In genomic region chr5:95858023-95858461, GRCh38 we compare ENCODE assay signal across 8 cellular contexts. TPM values are rescaled to one million over a fixed set of nuclear protein-coding genes. Genes with fewer than 3 reads are reported as not detected.
DNase-seq lines count a peak whose midpoint lies in the region; ATAC-seq, FAIRE-seq and TF ChIP-seq lines count a peak whose summit lies in the region.
"Had no signal": no experiment of that assay in that cellular context is flagged by ENCODE, and none has a peak within 500 bp of the region (broad histone marks: within the 10 kb centered on the region; RNA-seq: fewer than 3 reads in every experiment).

No MANE protein-coding gene starts in this region.

- H3K27ac ChIP-seq in substantia nigra (ENCODE audit: low read depth, low read length, poor library complexity, severe bottlenecking) = peak overlapping the region; percentile 90

- ATAC-seq in left lobe of liver (peak; percentile 1), HG02759 (IDR thresholded peaks at IDR 0.05; ENCODE audit: unreplicated experiment) (no peak)
- ATAC-seq in stimulated activated naive B cell treated with anti-CD40 and anti-IgM and Interleukin-4, amounts not matched to agents 10 μg/mL and 1 μg/mL and 100 μg/mL, for 72 hours (replicated peaks) = no peak

- DNase-seq in HTR-8/SVneo (ENCODE audit: insufficient read length, low spot score) (peak; percentile 48), left lobe of liver (ENCODE audit: low spot score) (no peak), substantia nigra (lab: John Stamatoyannopoulos, UW) (peak in 20 of 49 donors; percentile 11 to 63 (median 32)), NCI-H2171 treated with DMSO at 0.1 percent for 48 hours (lab: John Stamatoyannopoulos, UW) (no peak)
- DNase-seq in stimulated activated naive B cell treated with anti-CD40 and anti-IgM and Interleukin-4, amounts not matched to agents 10 μg/mL and 1 μg/mL and 100 μg/mL, for 72 hours = no peak

- H3K36me3 Mint-ChIP-seq in brain = no peaks in the 10 kb centered on the region
- H3K36me3 Mint-ChIP-seq in stimulated activated naive B cell treated with anti-CD40 and anti-IgM and Interleukin-4, amounts not matched to agents 10 μg/mL and 1 μg/mL and 100 μg/mL, for 72 hours = no peaks in the 10 kb centered on the region
- H3K36me3 Mint-ChIP-seq: activated naive CD4-positive, alpha-beta T cell treated with anti-CD3 and anti-CD28 coated beads, Interleukin-2, amount 50 U/mL, for 24 hours had no signal

- H3K9me3 Mint-ChIP-seq in brain = peaks cover 0 to 4% (median 0%) of the 10 kb centered on the region in 5 experiments
- H3K9me3 Mint-ChIP-seq in stimulated activated naive B cell treated with anti-CD40 and anti-IgM and Interleukin-4, amounts not matched to agents 10 μg/mL and 1 μg/mL and 100 μg/mL, for 72 hours = no peaks in the 10 kb centered on the region
- H3K9me3 Mint-ChIP-seq: activated naive CD4-positive, alpha-beta T cell treated with anti-CD3 and anti-CD28 coated beads, Interleukin-2, amount 50 U/mL, for 24 hours had no signal

- H3K27ac Mint-ChIP-seq in brain = peak overlapping the region; percentile 15 to 87 (median 52)
- no peak overlapping the region for H3K27ac Mint-ChIP-seq in stimulated activated naive B cell treated with anti-CD40 and anti-IgM and Interleukin-4, amounts not matched to agents 10 μg/mL and 1 μg/mL and 100 μg/mL, for 72 hours

- H3K4me1 Mint-ChIP-seq in brain = peaks cover 43% of the 10 kb centered on the region
- peaks cover 34 to 50% of the 10 kb centered on the region in 2 donors for H3K4me1 Mint-ChIP-seq in stimulated activated naive B cell treated with anti-CD40 and anti-IgM and Interleukin-4, amounts not matched to agents 10 μg/mL and 1 μg/mL and 100 μg/mL, for 72 hours

- no peak for TF ChIP-seq CTCF in brain (conservative IDR thresholded peaks at IDR 0.05)

- FAIRE-seq in HTR-8/SVneo (lab: Jason Lieb, UNC) = peak; percentile 52

- peak overlapping the region; percentile 61 to 83 (median 74) for H3K4me3 Mint-ChIP-seq in brain
- no peak overlapping the region for H3K4me3 Mint-ChIP-seq in stimulated activated naive B cell treated with anti-CD40 and anti-IgM and Interleukin-4, amounts not matched to agents 10 μg/mL and 1 μg/mL and 100 μg/mL, for 72 hours

- H3K27me3 Mint-ChIP-seq in brain = no peaks in the 10 kb centered on the region
- no peaks in the 10 kb centered on the region for H3K27me3 Mint-ChIP-seq in stimulated activated naive B cell treated with anti-CD40 and anti-IgM and Interleukin-4, amounts not matched to agents 10 μg/mL and 1 μg/mL and 100 μg/mL, for 72 hours

RNA-seq across cellular contexts. Expression of gene GLRX, which starts 35.5 kb away (rescaled TPM):
- polyA plus RNA-seq in brain (ENCODE audit: insufficient read depth, low read depth, low replicate concordance) = 12.5 TPM
- 41.3 TPM for total RNA-seq in left lobe of liver

Comparison
In these comparisons a context has a peak if more than half of its experiments do, and no peak if none do; other contexts are left out.
1. H3K4me3 Mint-ChIP-seq: peak in brain (5 of 5); none in stimulated activated naive B cell treated with anti-CD40 and anti-IgM and Interleukin-4, amounts not matched to agents 10 μg/mL and 1 μg/mL and 100 μg/mL, for 72 hours (0 of 2).